Comparison of ENCODE assay signal across 8 cellular contexts in the genomic region with DNA sequence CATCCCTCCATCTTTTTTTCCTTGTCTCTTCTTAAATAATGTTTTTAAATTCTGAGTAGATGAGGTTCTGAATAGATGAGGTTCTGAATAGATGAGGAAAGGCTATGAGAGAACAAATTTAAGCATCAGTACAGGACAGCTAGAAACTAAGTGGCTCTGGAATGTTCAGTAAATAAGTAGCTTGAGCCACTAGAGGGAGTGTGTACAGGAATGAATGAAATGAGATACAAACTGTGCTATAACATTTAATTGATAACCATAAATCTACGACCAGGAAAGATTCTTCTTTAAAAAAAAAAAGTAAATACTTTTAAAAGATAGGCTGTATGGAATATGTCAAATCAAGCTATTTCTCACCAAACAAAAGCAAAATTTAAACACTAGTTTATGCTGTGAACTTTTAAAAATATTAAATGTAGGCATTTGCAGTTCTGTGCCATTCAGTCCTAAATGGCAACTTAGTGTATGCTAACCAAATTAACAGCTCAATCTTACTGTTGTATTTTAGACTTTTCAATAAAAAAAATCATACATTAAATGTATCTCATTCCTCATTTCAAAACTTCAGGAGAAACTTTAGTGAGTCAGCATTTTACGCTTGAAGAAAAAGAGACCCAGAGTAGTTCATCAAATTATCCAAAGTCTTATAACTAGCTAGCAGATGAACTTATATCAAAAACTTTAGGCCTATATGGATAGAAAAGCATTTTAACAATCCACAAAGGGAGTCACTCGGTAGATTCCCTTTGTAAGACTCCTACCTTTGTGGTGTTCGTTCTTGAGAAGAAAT.
DNase-seq lines count a peak whose midpoint lies in the region; ATAC-seq, FAIRE-seq and TF ChIP-seq lines count a peak whose summit lies in the region.

No MANE protein-coding gene starts in this region.

- in situ Hi-C loops in Caki2 (cut with HindIII; ENCODE audit: low pct_unique_long_range_greater_than_20kb, low sequenced_read_pairs): no loop called here

- no peak overlapping the region for H3K4me3 ChIP-seq in Jurkat, Clone E6-1 (ENCODE audit: low read length)
- H3K4me3 ChIP-seq in cardiac muscle cell: no peak overlapping the region

- peak; percentile 78 for FAIRE-seq in TTC549 (lab: Jason Lieb, UNC)
- no peak for FAIRE-seq in H54 (lab: Jason Lieb, UNC)

- peak overlapping the region; percentile 91 for H3K27ac Mint-ChIP-seq in stimulated activated memory B cell treated with anti-CD40 and anti-IgM and Interleukin-4, amounts not matched to agents 10 μg/mL and 1 μg/mL and 100 μg/mL, for 72 hours

- peaks cover 5% of the 10 kb centered on the region for H3K4me1 ChIP-seq in cardiac muscle cell (ENCODE audit: low read depth)

- no peak for ATAC-seq in stimulated activated memory B cell treated with anti-CD40 and anti-IgM and Interleukin-4, amounts not matched to agents 10 μg/mL and 1 μg/mL and 100 μg/mL, for 72 hours
- ATAC-seq in GM19397 (IDR thresholded peaks at IDR 0.05; ENCODE audit: unreplicated experiment): no peak

- H3K27me3 ChIP-seq in cardiac muscle cell: no peaks in the 10 kb centered on the region

- no peak overlapping the region for H3K27ac ChIP-seq in cardiac muscle cell

- TF ChIP-seq CTCF in cardiac muscle cell (IDR thresholded peaks at IDR 0.05; ENCODE audit: low read depth, low read length): peak; percentile 73

- no peaks in the 10 kb centered on the region for H3K36me3 ChIP-seq in cardiac muscle cell

- no peaks in the 10 kb centered on the region for H3K9me3 ChIP-seq in cardiac muscle cell (ENCODE audit: low read depth)

- H3K9me3 Mint-ChIP-seq in stimulated activated memory B cell treated with anti-CD40 and anti-IgM and Interleukin-4, amounts not matched to agents 10 μg/mL and 1 μg/mL and 100 μg/mL, for 72 hours: no peaks in the 10 kb centered on the region

- H3K36me3 Mint-ChIP-seq in stimulated activated memory B cell treated with anti-CD40 and anti-IgM and Interleukin-4, amounts not matched to agents 10 μg/mL and 1 μg/mL and 100 μg/mL, for 72 hours: no peaks in the 10 kb centered on the region

- peaks cover 41% of the 10 kb centered on the region for H3K4me1 Mint-ChIP-seq in stimulated activated memory B cell treated with anti-CD40 and anti-IgM and Interleukin-4, amounts not matched to agents 10 μg/mL and 1 μg/mL and 100 μg/mL, for 72 hours

- TF ChIP-seq POLR2A in H54 (IDR thresholded peaks at IDR 0.05; ENCODE audit: low read depth, low read length): no peak

- H3K4me3 Mint-ChIP-seq in stimulated activated memory B cell treated with anti-CD40 and anti-IgM and Interleukin-4, amounts not matched to agents 10 μg/mL and 1 μg/mL and 100 μg/mL, for 72 hours: no peak overlapping the region

- DNase-seq in Caki2 (ENCODE audit: low read depth) (peak; percentile 14), cardiac muscle cell (ENCODE audit: low read depth in 1 of 2, low spot score in 1 of 2) (peak; percentile 65 to 76), NCI-H1105 treated with DMSO at 0.1 percent for 48 hours (lab: John Stamatoyannopoulos, UW) (no peak), H54 (ENCODE audit: insufficient read length, low spot score) (no peak)
- peak; percentile 32 for DNase-seq in Jurkat, Clone E6-1 (ENCODE audit: low read depth, low spot score)

- H3K27me3 Mint-ChIP-seq in stimulated activated memory B cell treated with anti-CD40 and anti-IgM and Interleukin-4, amounts not matched to agents 10 μg/mL and 1 μg/mL and 100 μg/mL, for 72 hours: no peaks in the 10 kb centered on the region

Comparison
In these comparisons a context has a peak if more than half of its experiments do, and no peak if none do; other contexts are left out.
1. DNase-seq: peak in Caki2 (single experiment), Jurkat, Clone E6-1 (single experiment) and cardiac muscle cell (2 of 2); none in NCI-H1105 treated with DMSO at 0.1 percent for 48 hours (single experiment) and H54 (single experiment).